25 cellular contexts compared by ENCODE assay signal in genomic region chr21:40505681-40506080, GRCh38.
DNase-seq lines count a peak whose midpoint lies in the region; FAIRE-seq and TF ChIP-seq lines count a peak whose summit lies in the region.
"Had no signal": no experiment of that assay in that cellular context is flagged by ENCODE, and none has a peak within 500 bp of the region (broad histone marks: within the 10 kb centered on the region; RNA-seq: fewer than 3 reads in every experiment).

No MANE protein-coding gene starts in this region.

- no CpG with 5 or more reads among the region's 5 CpGs for WGBS in mesendoderm (ENCODE audit: extremely low coverage, insufficient coverage, low lambda C conversion rate)
- 75 to 76% methylated on average over 5 of the region's 5 CpGs for WGBS in sigmoid colon, 2 donors
- 84 to 85% methylated on average over 5 of the region's 5 CpGs for WGBS in thyroid gland, 2 donors

- no peaks in the 10 kb centered on the region for H4K20me1 ChIP-seq in astrocyte (ENCODE audit: insufficient read depth, low read length)
- H4K20me1 ChIP-seq: BLaER1 had no signal

- H3K4me3 ChIP-seq in astrocyte (ENCODE audit: insufficient read depth, low read depth, low read length) (no peak overlapping the region), mesendoderm (ENCODE audit: low read length) (no peak overlapping the region), sigmoid colon (no peak overlapping the region), thyroid gland (replicated peaks in 1 of 3) (no peak overlapping the region)
- H3K4me3 ChIP-seq: BLaER1 had no signal

- FAIRE-seq in astrocyte (lab: Jason Lieb, UNC): no peak
- FAIRE-seq: A204.1, G401.6, GM12891, GM19239 had no signal

- intact Hi-C loops in sigmoid colon (cut with DNase I): no loop called here
- intact Hi-C loops in thyroid gland (cut with DNase I): no loop called here

- no peak overlapping the region for H3K23ac ChIP-seq in mesendoderm (ENCODE audit: low read length)

- no peak overlapping the region for H3K27ac ChIP-seq in astrocyte (ENCODE audit: low read depth, low read length)
- no peak overlapping the region for H3K27ac ChIP-seq in mesendoderm (ENCODE audit: low read depth, low read length)
- no peak overlapping the region for H3K27ac ChIP-seq in sigmoid colon
- H3K27ac ChIP-seq in thyroid gland: no peak overlapping the region
- H3K27ac ChIP-seq: BLaER1 had no signal

- H3K36me3 ChIP-seq in astrocyte (ENCODE audit: insufficient read depth, low read length) (no peaks in the 10 kb centered on the region), mesendoderm (ENCODE audit: control insufficient read depth, insufficient read depth, low read length) (no peaks in the 10 kb centered on the region), sigmoid colon (no peaks in the 10 kb centered on the region), thyroid gland (no peaks in the 10 kb centered on the region)
- H3K36me3 ChIP-seq: BE2C, BLaER1 had no signal

- no peak overlapping the region for H2BK120ac ChIP-seq in mesendoderm (ENCODE audit: low read depth, low read length)

- TF ChIP-seq POLR2A in sigmoid colon (IDR thresholded peaks at IDR 0.05) (no peak), thyroid gland (IDR thresholded peaks at IDR 0.05) (no peak)

- H3K4me1 Mint-ChIP-seq in astrocyte (ENCODE audit: low read depth, unreplicated experiment): no peaks in the 10 kb centered on the region
- H3K4me1 Mint-ChIP-seq: CD14-positive monocyte; CD4-positive, alpha-beta memory T cell; CD4-positive, CD25-positive, alpha-beta regulatory T cell; CD8-positive, alpha-beta memory T cell had no signal

- H3K4me1 ChIP-seq in astrocyte (ENCODE audit: insufficient read depth, low read length) (no peaks in the 10 kb centered on the region), mesendoderm (ENCODE audit: control insufficient read depth, low read depth, low read length) (no peaks in the 10 kb centered on the region), sigmoid colon (peaks cover 0 to 10% (median 2%) of the 10 kb centered on the region in 4 donors), thyroid gland (no peaks in the 10 kb centered on the region)
- H3K4me1 ChIP-seq: BE2C, BLaER1 had no signal

- H2AFZ ChIP-seq in astrocyte (ENCODE audit: low read depth, low read length): no peak overlapping the region

- no peak overlapping the region for H2BK5ac ChIP-seq in mesendoderm (ENCODE audit: low read length)

- no peaks in the 10 kb centered on the region for H3K79me1 ChIP-seq in mesendoderm (ENCODE audit: low read length)

- no peaks in the 10 kb centered on the region for H3K9me3 Mint-ChIP-seq in astrocyte (ENCODE audit: unreplicated experiment)

- H4K8ac ChIP-seq in mesendoderm (ENCODE audit: low read depth, low read length): no peak overlapping the region

- H3K79me2 ChIP-seq in astrocyte (ENCODE audit: insufficient read depth, low read length) (no peaks in the 10 kb centered on the region), mesendoderm (ENCODE audit: control insufficient read depth, insufficient read depth, low read length) (no peaks in the 10 kb centered on the region)

- TF ChIP-seq EP300 in sigmoid colon (IDR thresholded peaks at IDR 0.05): no peak

- H3K4me3 Mint-ChIP-seq in astrocyte (ENCODE audit: unreplicated experiment): no peak overlapping the region
- H3K4me3 Mint-ChIP-seq: CD14-positive monocyte; CD4-positive, alpha-beta memory T cell; CD4-positive, CD25-positive, alpha-beta regulatory T cell; CD8-positive, alpha-beta memory T cell had no signal

- TF ChIP-seq CTCF in astrocyte (IDR thresholded peaks at IDR 0.05; ENCODE audit: insufficient read depth, low read depth, low read length): no peak
- no peak for TF ChIP-seq CTCF in sigmoid colon (IDR thresholded peaks at IDR 0.05)
- no peak for TF ChIP-seq CTCF in thyroid gland (IDR thresholded peaks at IDR 0.05)

- H3K27me3 ChIP-seq in astrocyte (ENCODE audit: insufficient read depth, low read length) (no peaks in the 10 kb centered on the region), mesendoderm (ENCODE audit: insufficient read depth, low read length, poor library complexity) (no peaks in the 10 kb centered on the region), sigmoid colon (no peaks in the 10 kb centered on the region), thyroid gland (no peaks in the 10 kb centered on the region)
- H3K27me3 ChIP-seq: BE2C, BLaER1 had no signal

- H3K9ac ChIP-seq in astrocyte (ENCODE audit: low read length) (no peak overlapping the region), mesendoderm (ENCODE audit: low read length) (no peak overlapping the region)
- H3K9ac ChIP-seq: BLaER1 had no signal

- H2BK15ac ChIP-seq in mesendoderm (replicated peaks; ENCODE audit: low read depth): no peak overlapping the region

- H3K27me3 Mint-ChIP-seq in astrocyte (ENCODE audit: low read depth, unreplicated experiment): peaks cover 3% of the 10 kb centered on the region
- H3K27me3 Mint-ChIP-seq: CD4-positive, CD25-positive, alpha-beta regulatory T cell; CD8-positive, alpha-beta memory T cell had no signal

- H3K27ac Mint-ChIP-seq in astrocyte (ENCODE audit: unreplicated experiment): no peak overlapping the region
- H3K27ac Mint-ChIP-seq: CD14-positive monocyte; CD4-positive, alpha-beta memory T cell; CD4-positive, CD25-positive, alpha-beta regulatory T cell; CD8-positive, alpha-beta memory T cell had no signal

- H2AK5ac ChIP-seq in mesendoderm (ENCODE audit: low read length): no peak overlapping the region

- H4K5ac ChIP-seq in mesendoderm (ENCODE audit: low read length): no peak overlapping the region

- H3K4me2 ChIP-seq in astrocyte (ENCODE audit: low read length): no peak overlapping the region
- no peak overlapping the region for H3K4me2 ChIP-seq in mesendoderm (ENCODE audit: low read length)
- H3K4me2 ChIP-seq: BLaER1 had no signal

- no peak overlapping the region for H3K18ac ChIP-seq in mesendoderm (ENCODE audit: low read length)

- no peak overlapping the region for H3K4ac ChIP-seq in mesendoderm (ENCODE audit: low read depth, low read length)

- H3K56ac ChIP-seq in mesendoderm (ENCODE audit: low read length): no peak overlapping the region

- DNase-seq in EH (ENCODE audit: low read depth): peak; percentile 16
- peak; percentile 67 for DNase-seq in astrocyte (ENCODE audit: low read depth)
- peak; percentile 14 for DNase-seq in mesendoderm
- DNase-seq in sigmoid colon: no peak
- no peak for DNase-seq in thyroid gland
- DNase-seq: 8988T; ACHN; BE2C; C1 segment of cervical spinal cord; CD4-positive, alpha-beta memory T cell; CD4-positive, CD25-positive, alpha-beta regulatory T cell; CD8-positive, alpha-beta memory T cell; COR-L47; DMS 273 treated with DMSO at 0.1 percent for 48 hours; DMS153; DMS53; DMS79; DND-41; GF-D8 had no signal

- no peaks in the 10 kb centered on the region for H3K9me3 ChIP-seq in astrocyte (ENCODE audit: insufficient read depth, low read depth, low read length)
- no peaks in the 10 kb centered on the region for H3K9me3 ChIP-seq in sigmoid colon
- H3K9me3 ChIP-seq in thyroid gland: no peaks in the 10 kb centered on the region
- H3K9me3 ChIP-seq: BE2C, BLaER1 had no signal

- H3K36me3 Mint-ChIP-seq in astrocyte (ENCODE audit: low read depth, unreplicated experiment): no peaks in the 10 kb centered on the region
- H3K36me3 Mint-ChIP-seq: CD14-positive monocyte; CD4-positive, alpha-beta memory T cell; CD4-positive, CD25-positive, alpha-beta regulatory T cell; CD8-positive, alpha-beta memory T cell had no signal

Comparison
In these comparisons a context has a peak if more than half of its experiments do, and no peak if none do; other contexts are left out.
1. DNase-seq: peak in EH (single experiment), astrocyte (single experiment) and mesendoderm (single experiment); none in sigmoid colon (single experiment) and thyroid gland (0 of 2).